ENCODE assay signal across 1 cellular context in genomic region chr3:123272547-123272946, GRCh38.
TF ChIP-seq lines count a peak whose summit lies in the region.

No MANE protein-coding gene starts in this region.

TF ChIP-seq in SK-N-SH treated with all-trans-retinoic acid at 6 μM for 48 hours, 23 proteins besides CTCF, POLR2A, EP300 and RAD21 (continued from another document):
- no peak for TF ChIP-seq CSRNP3 (CRISPR knock-in tag; IDR thresholded peaks at IDR 0.05)
- no peak for TF ChIP-seq ISL1 (CRISPR knock-in tag; IDR thresholded peaks at IDR 0.05)
- TF ChIP-seq CREB5 (CRISPR knock-in tag; IDR thresholded peaks at IDR 0.05; ENCODE audit: low read depth) = no peak
- no peak for TF ChIP-seq GLIS3 (CRISPR knock-in tag; IDR thresholded peaks at IDR 0.05)
- TF ChIP-seq ESRRG (CRISPR knock-in tag; IDR thresholded peaks at IDR 0.05) = no peak
